Comparison of ENCODE assay signal across 21 cellular contexts in the genomic region with DNA sequence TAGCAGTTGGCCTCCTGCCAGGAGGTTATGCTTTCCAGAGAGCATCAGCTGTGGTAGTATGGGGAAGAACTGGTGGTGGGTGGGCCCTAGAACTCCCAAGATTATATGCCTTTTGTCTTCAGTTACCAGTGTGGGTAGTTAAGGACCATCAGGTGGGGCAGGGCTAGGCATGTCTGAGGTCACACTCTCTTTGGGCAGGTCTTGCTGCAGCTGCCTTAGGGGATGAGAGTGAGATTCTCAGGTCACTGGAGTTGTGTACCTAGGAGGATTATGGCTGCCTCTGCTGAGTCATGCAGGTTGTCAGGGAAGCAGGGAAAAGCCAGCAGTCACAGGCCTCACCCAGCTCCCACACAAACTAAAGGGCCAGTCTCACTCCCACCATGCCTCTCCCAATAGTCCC.
"Had no signal": no experiment of that assay in that cellular context is flagged by ENCODE, and none has a peak within 500 bp of the region (broad histone marks: within the 10 kb centered on the region; RNA-seq: fewer than 3 reads in every experiment).

No MANE protein-coding gene starts in this region.

- H3K9me3 ChIP-seq: colonic mucosa, prostate gland, testis had no signal

- H3K36me3 ChIP-seq: colonic mucosa, esophagus muscularis mucosa, gastroesophageal sphincter, left ventricle myocardium inferior, lower lobe of right lung, prostate gland, spleen, tibial nerve, upper lobe of right lung, vagina had no signal

- H3K4me3 ChIP-seq: colonic mucosa, esophagus muscularis mucosa, gastroesophageal sphincter, left ventricle myocardium inferior, lower lobe of right lung, prostate gland, spleen, testis, tibial nerve, upper lobe of right lung, vagina had no signal

- H3K4me1 ChIP-seq: colonic mucosa, esophagus muscularis mucosa, gastroesophageal sphincter, left ventricle myocardium inferior, lower lobe of right lung, parathyroid adenoma, prostate gland, spleen, testis, tibial nerve, upper lobe of right lung, vagina had no signal

- DNase-seq: colonic mucosa; dermis blood vessel endothelial cell; glutamatergic neuron; islet precursor cell; left cardiac atrium; left ventricle myocardium inferior; lower lobe of right lung; mesenchymal stem cell; naive B cell; spleen; stimulated activated CD4-positive, alpha-beta T cell treated with anti-CD3 and anti-CD28 coated beads, Interleukin-15, amount 100 ng/mL, for 24 hours; stimulated activated CD4-positive, alpha-beta T cell treated with anti-CD3 and anti-CD28 coated beads, Interleukin-1b, Interleukin-23, amount 100 ng/mL, for 48 hours; stimulated activated CD4-positive, alpha-beta T cell treated with anti-CD3 and anti-CD28 coated beads, Interleukin-4, amount 100 ng/mL, for 24 hours; testis; upper lobe of right lung had no signal

- H3K27ac ChIP-seq: colonic mucosa, esophagus muscularis mucosa, gastroesophageal sphincter, left ventricle myocardium inferior, lower lobe of right lung, parathyroid adenoma, prostate gland, spleen, testis, tibial nerve, upper lobe of right lung, vagina had no signal

- H3K27me3 ChIP-seq: colonic mucosa, esophagus muscularis mucosa, gastroesophageal sphincter, spleen, testis, tibial nerve, upper lobe of right lung, vagina had no signal
